In genomic region chr21:22871692-22872091, GRCh38 we compare ENCODE assay signal across 21 cellular contexts.
"Had no signal": no experiment of that assay in that cellular context is flagged by ENCODE, and none has a peak within 500 bp of the region (broad histone marks: within the 10 kb centered on the region; RNA-seq: fewer than 3 reads in every experiment).

No MANE protein-coding gene starts in this region.

- H3K27me3 ChIP-seq: adrenal gland, MG63 had no signal

- H3K4me2 ChIP-seq: PC-9 had no signal

- H3K36me3 ChIP-seq: adrenal gland, MG63 had no signal

- H3K27ac ChIP-seq: adrenal gland, PC-9, SK-N-MC had no signal

- H3K4me1 ChIP-seq: adrenal gland had no signal

- DNase-seq: activated B cell treated with CpG ODN at 0.5 μM for 24 hours; activated CD4-positive, alpha-beta memory T cell treated with anti-CD3 and anti-CD28 coated beads for 36 hours; activated CD4-positive, alpha-beta T cell treated with anti-CD3 and anti-CD28 coated beads for 1 hour; activated CD4-positive, alpha-beta T cell treated with anti-CD3 and anti-CD28 coated beads, Interleukin-2, amount 10 ng/mL, durations not matched to agents 24 days and 14 days; activated CD8-positive, alpha-beta memory T cell treated with anti-CD3 and anti-CD28 coated beads for 24 hours; activated gamma-delta T cell treated with Interleukin-2 at 50 U/mL for 16 hours; activated naive CD4-positive, alpha-beta T cell treated with anti-CD3 and anti-CD28 coated beads, Interleukin-2, amount 50 U/mL, for 16 hours; activated naive CD8-positive, alpha-beta T cell treated with anti-CD3 and anti-CD28 coated beads, Interleukin-2, amount 10 ng/mL, durations not matched to agents 7 days and 5 days; activated T-cell treated with anti-CD3 and anti-CD28 coated beads, Interleukin-2, amount 50 U/mL, for 4 hours; adrenal gland; caudate nucleus; MG63; MV-4-11; NCI-H1092 treated with DMSO at 0.1 percent for 48 hours; NCI-H1417 treated with DMSO at 0.1 percent for 48 hours; NCI-H1694; NCI-H2029; NCI-H69; PC-9; T-helper 1 cell had no signal

- H2AFZ ChIP-seq: PC-9 had no signal

- H3K9me3 ChIP-seq: adrenal gland, MG63 had no signal

- H3K4me3 ChIP-seq: adrenal gland, MG63, PC-9, SK-N-MC had no signal

- ATAC-seq: activated T-cell treated with anti-CD3 and anti-CD28 coated beads, Interleukin-2, amount 50 U/mL, for 4 hours had no signal
